In genomic region chr12:46903058-46903457, GRCh38 we compare ENCODE assay signal across 20 cellular contexts.
DNase-seq lines count a peak whose midpoint lies in the region; ATAC-seq, FAIRE-seq and TF ChIP-seq lines count a peak whose summit lies in the region.
"Had no signal": no experiment of that assay in that cellular context is flagged by ENCODE, and none has a peak within 500 bp of the region (broad histone marks: within the 10 kb centered on the region; RNA-seq: fewer than 3 reads in every experiment).

No MANE protein-coding gene starts in this region.

- H2BK15ac ChIP-seq in H1 (ENCODE audit: low read length) = no peak overlapping the region

- H3K23ac ChIP-seq in H1 (ENCODE audit: insufficient read length) = no peak overlapping the region

- intact Hi-C loops in psoas muscle (cut with DNase I) = no loop called here

- no peak overlapping the region for H4K5ac ChIP-seq in H1 (ENCODE audit: insufficient read length, low read depth, low read length)

- H2BK120ac ChIP-seq in H1 (replicated peaks; ENCODE audit: low read depth, low read length) = no peak overlapping the region

- no peaks in the 10 kb centered on the region for H4K20me1 ChIP-seq in H1 (replicated peaks in 1 of 2; ENCODE audit: control insufficient read depth in 1 of 2, insufficient read depth in 2 of 2, low read length in 2 of 2)
- H4K20me1 ChIP-seq: BLaER1 treated with 17β-estradiol and CSF1 and Interleukin-3, amounts not matched to agents 10 nM and 100 nM had no signal

- 93% methylated on average over 2 of the region's 2 CpGs; no CpG with 5 or more reads in 1 of the 2 experiments for WGBS in H1 (ENCODE audit: extremely low coverage in 1 of 2, insufficient coverage in 1 of 2, insufficient read length in 1 of 2, insufficient replicate concordance in 2 of 2, low coverage in 1 of 2, low lambda C conversion rate in 2 of 2, missing lambda C conversion rate in 1 of 2), 2 experiments
- 75 to 88% (median 78%) methylated on average over 2 of the region's 2 CpGs for WGBS in psoas muscle, 3 donors

- no peak for FAIRE-seq in H1 (lab: Jason Lieb, UNC)
- FAIRE-seq: D721Med, G401.6, GM12891, GM19239 had no signal

- no peaks in the 10 kb centered on the region for H3K23me2 ChIP-seq in H1 (ENCODE audit: low read depth, low read length)

- TF ChIP-seq CTCF in H1 (IDR thresholded peaks at IDR 0.05; ENCODE audit: control extremely low read depth in 1 of 3, insufficient read depth in 1 of 3, low read depth in 1 of 3, low read length in 3 of 3) (no peak), psoas muscle (IDR thresholded peaks at IDR 0.05) (no peak)

- H3K4ac ChIP-seq in H1 (replicated peaks; ENCODE audit: insufficient read length, low read depth, low read length) = no peak overlapping the region

- CTCF ChIA-PET in H1 (lab: Charles Lee; ENCODE audit: partially characterized antibody) = interaction anchor here (1.0 to 1.8 kb wide), 2 partner anchors 11 to 778 kb away, joined by 3 to 5 read pairs; no protein-coding TSS in a partner anchor

- H3K79me1 ChIP-seq in H1 (ENCODE audit: low read depth, low read length) = no peaks in the 10 kb centered on the region

- H3K27ac ChIP-seq in H1 (ENCODE audit: low read depth, low read length) (no peak overlapping the region), psoas muscle (peak overlapping the region; percentile 38)
- H3K27ac ChIP-seq: 22Rv1; A549; BLaER1 treated with 17β-estradiol and CSF1 and Interleukin-3, amounts not matched to agents 10 nM and 100 nM; C4-2B had no signal

- ATAC-seq in HG03159 (IDR thresholded peaks at IDR 0.05; ENCODE audit: unreplicated experiment) (peak; percentile 48), psoas muscle (peak in 1 of 4 donors; percentile 41)
- ATAC-seq: A549; CD8-positive, alpha-beta T cell had no signal

- no peak overlapping the region for H2BK20ac ChIP-seq in H1 (ENCODE audit: low read length)

- TF ChIP-seq EP300 in H1 (IDR thresholded peaks at IDR 0.05; ENCODE audit: borderline replicate concordance in 1 of 2, low read depth in 2 of 2, low read length in 2 of 2) = no peak

- no peak overlapping the region for H3K14ac ChIP-seq in H1 (ENCODE audit: insufficient read length)

- H3K18ac ChIP-seq in H1 (ENCODE audit: extremely low read depth, low read length) = no peak overlapping the region

- POLR2A ChIA-PET in H1 (lab: Charles Lee; ENCODE audit: partially characterized antibody) = no interaction called here

- TF ChIP-seq POLR2A in H1 (IDR thresholded peaks at IDR 0.05; ENCODE audit: control extremely low read depth in 1 of 2, low read depth in 2 of 2, low read length in 2 of 2) = no peak

- H3K36me3 ChIP-seq in H1 (ENCODE audit: control insufficient read depth in 2 of 4, insufficient read depth in 4 of 4, low read length in 3 of 4) (no peaks in the 10 kb centered on the region), psoas muscle (ENCODE audit: insufficient read depth in 1 of 2, low read depth in 1 of 2) (no peaks in the 10 kb centered on the region)
- H3K36me3 ChIP-seq: BLaER1 treated with 17β-estradiol and CSF1 and Interleukin-3, amounts not matched to agents 10 nM and 100 nM had no signal

- no peak overlapping the region for H3K9ac ChIP-seq in H1 (replicated peaks in 1 of 4; ENCODE audit: extremely low read depth in 1 of 4, low read depth in 3 of 4, low read length in 3 of 4)
- H3K9ac ChIP-seq: BLaER1 treated with 17β-estradiol and CSF1 and Interleukin-3, amounts not matched to agents 10 nM and 100 nM had no signal

- no peak overlapping the region for H3K56ac ChIP-seq in H1 (replicated peaks; ENCODE audit: insufficient read length, low read depth, low read length)

- H3K4me3 ChIP-seq in H1 (ENCODE audit: extremely low read depth in 1 of 4, insufficient read depth in 2 of 4, low read depth in 3 of 4, low read length in 4 of 4) = no peak overlapping the region
- H3K4me3 ChIP-seq in psoas muscle = peak overlapping the region; percentile 19
- H3K4me3 ChIP-seq: A549; BLaER1 treated with 17β-estradiol and CSF1 and Interleukin-3, amounts not matched to agents 10 nM and 100 nM had no signal

- no peak overlapping the region for H4K91ac ChIP-seq in H1 (replicated peaks; ENCODE audit: insufficient read length, low read length)

- no peak overlapping the region for H3K4me2 ChIP-seq in H1 (ENCODE audit: insufficient read depth in 1 of 2, low read depth in 2 of 2, low read length in 2 of 2)
- H3K4me2 ChIP-seq: A549; BLaER1 treated with 17β-estradiol and CSF1 and Interleukin-3, amounts not matched to agents 10 nM and 100 nM had no signal

- no peak overlapping the region for H2BK5ac ChIP-seq in H1 (ENCODE audit: low read depth, low read length)

- H3K9me3 ChIP-seq in H1 (ENCODE audit: insufficient read depth in 2 of 2, low read depth in 1 of 2, low read length in 1 of 2) (no peaks in the 10 kb centered on the region), psoas muscle (no peaks in the 10 kb centered on the region)
- H3K9me3 ChIP-seq: A549; BLaER1 treated with 17β-estradiol and CSF1 and Interleukin-3, amounts not matched to agents 10 nM and 100 nM; Caco-2 had no signal

- DNase-seq in H1 (ENCODE audit: low read depth in 1 of 2, low spot score in 2 of 2) (no peak), psoas muscle (no peak), NCI-H526 (lab: John Stamatoyannopoulos, UW) (no peak), middle frontal gyrus (ENCODE audit: extremely low spot score, low spot score) (no peak)
- DNase-seq: AML-193; Caco-2; Calu3; CD4-positive, alpha-beta T cell; CD8-positive, alpha-beta T cell; DMS79 treated with DMSO at 0.1 percent for 48 hours; GF-D8 had no signal

- no peak overlapping the region for H4K8ac ChIP-seq in H1 (ENCODE audit: extremely low read depth, insufficient read depth, low read length)

- 0 out of 2 replicates have a peak overlapping the region, but pooled peaks have one; percentile 21 for H2AFZ ChIP-seq in H1 (ENCODE audit: low read length)

- TF ChIP-seq RAD21 in H1 (IDR thresholded peaks at IDR 0.05 in 1 of 2, conservative IDR thresholded peaks at IDR 0.05 in 1 of 2; ENCODE audit: low read depth in 2 of 2, low read length in 2 of 2) = no peak

- no peak overlapping the region for H2BK12ac ChIP-seq in H1 (ENCODE audit: low read depth, low read length)

- H2AK5ac ChIP-seq in H1 (ENCODE audit: low read depth, low read length) = no peak overlapping the region

- H3K79me2 ChIP-seq in H1 (ENCODE audit: control insufficient read depth in 1 of 2, insufficient read depth in 2 of 2, low read length in 2 of 2) = no peaks in the 10 kb centered on the region

- no peaks in the 10 kb centered on the region for H3K4me1 ChIP-seq in H1 (replicated peaks in 1 of 4; ENCODE audit: control insufficient read depth in 3 of 4, insufficient read depth in 4 of 4, low read length in 3 of 4)
- H3K4me1 ChIP-seq in psoas muscle = no peaks in the 10 kb centered on the region
- H3K4me1 ChIP-seq: A549; BLaER1 treated with 17β-estradiol and CSF1 and Interleukin-3, amounts not matched to agents 10 nM and 100 nM; Caco-2 had no signal

- H3K27me3 ChIP-seq in H1 (replicated peaks in 1 of 4; ENCODE audit: control insufficient read depth in 3 of 4, extremely low read depth in 1 of 4, insufficient read depth in 3 of 4, low read length in 3 of 4) (no peaks in the 10 kb centered on the region), psoas muscle (ENCODE audit: insufficient read depth in 3 of 3, low read length in 2 of 3) (no peaks in the 10 kb centered on the region)
- H3K27me3 ChIP-seq: BLaER1 treated with 17β-estradiol and CSF1 and Interleukin-3, amounts not matched to agents 10 nM and 100 nM had no signal

TF ChIP-seq in H1, 55 proteins besides CTCF, POLR2A, EP300 and RAD21:
- no peak for TF ChIP-seq GABPA (IDR thresholded peaks at IDR 0.05; ENCODE audit: borderline replicate concordance, insufficient read depth, low read length)
